27 cellular contexts compared by ENCODE assay signal in the genomic region with DNA sequence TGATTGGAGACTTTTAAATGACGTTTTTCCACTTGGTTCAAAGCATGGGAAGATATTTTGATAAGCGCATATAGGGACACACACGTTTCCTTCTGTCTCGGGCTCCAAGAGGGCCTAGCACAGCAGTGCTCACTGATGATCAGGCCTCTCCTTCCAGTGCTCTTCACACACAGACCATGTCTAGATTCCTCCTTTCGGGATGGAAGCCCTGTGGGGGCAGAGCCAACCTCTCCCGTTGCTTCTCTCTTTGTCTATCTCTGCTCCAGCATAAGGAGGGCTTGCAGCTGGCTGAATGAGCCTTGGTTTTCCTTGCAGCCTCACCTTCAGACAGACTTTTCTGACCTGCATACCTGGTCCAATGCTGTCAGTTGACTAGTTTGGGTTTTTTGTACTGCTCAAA. TPM values are rescaled to one million over a fixed set of nuclear protein-coding genes. Genes with fewer than 3 reads are reported as not detected.
"Had no signal": no experiment of that assay in that cellular context is flagged by ENCODE, and none has a peak within 500 bp of the region (broad histone marks: within the 10 kb centered on the region; RNA-seq: fewer than 3 reads in every experiment).

No MANE protein-coding gene starts in this region.

- H3K9me3 ChIP-seq: MG63, SK-N-SH had no signal

- H3K27ac ChIP-seq: RWPE1 had no signal

- H3K36me3 ChIP-seq: MG63 had no signal

- H3K4me2 ChIP-seq: SK-N-SH had no signal

- ATAC-seq: HepG2, Panc1, PC-3 had no signal

- FAIRE-seq: HepG2 had no signal

- DNase-seq: IMR-90, Karpas-422, KG1, MG63, NCI-H1092, NCI-H1105 treated with DMSO at 0.1 percent for 48 hours, NCI-H1417 treated with DMSO at 0.1 percent for 48 hours, NCI-H146, NCI-H1694 treated with DMSO at 0.1 percent for 48 hours, NCI-H1930, NCI-H2081, NCI-H2171, NCI-H226, NCI-H446, NCI-H510A, NCI-H524 treated with DMSO at 0.1 percent for 48 hours, NCI-H69, NCI-H774, PC-3, SHP77, SK-N-SH had no signal

- H3K27me3 ChIP-seq: MG63 had no signal

- H3K4me3 ChIP-seq: MG63 had no signal

RNA-seq across cellular contexts. Expression of gene GPRC5D, which starts 22.3 kb away (rescaled TPM):
- total RNA-seq: HepG2, HT1080, IMR-90, OCI-LY7, PC-3, SK-MEL-5 had no signal
- polyA plus RNA-seq: HepG2, IMR-90, SK-N-SH had no signal
